ENCODE assay signal across 1 cellular context in the genomic region with DNA sequence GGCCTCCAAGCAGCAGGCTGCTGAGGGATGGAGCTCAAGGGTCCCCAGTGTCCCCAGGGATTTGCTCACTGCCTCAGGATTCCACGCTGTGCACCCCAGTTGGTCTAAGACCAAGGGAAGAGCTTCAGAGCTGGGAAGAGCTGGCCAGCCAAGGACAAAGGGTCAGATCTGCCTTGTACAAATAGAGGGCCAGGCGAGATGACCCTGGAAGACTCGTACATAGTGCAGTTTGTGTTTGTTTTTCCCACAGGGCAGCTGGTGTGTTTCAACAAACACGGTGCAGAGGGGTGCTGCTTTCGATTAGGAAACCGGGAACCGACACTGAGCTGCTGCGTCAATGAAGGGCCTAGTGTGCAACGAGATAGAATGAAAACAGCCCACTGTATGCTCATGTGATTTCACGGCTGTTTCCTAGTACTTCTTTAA.
TF ChIP-seq lines count a peak whose summit lies in the region.

No MANE protein-coding gene starts in this region.

TF ChIP-seq in GM23338, 12 proteins besides CTCF, POLR2A, EP300 and RAD21 (continued from another document):
- TF ChIP-seq, protein P1, sequence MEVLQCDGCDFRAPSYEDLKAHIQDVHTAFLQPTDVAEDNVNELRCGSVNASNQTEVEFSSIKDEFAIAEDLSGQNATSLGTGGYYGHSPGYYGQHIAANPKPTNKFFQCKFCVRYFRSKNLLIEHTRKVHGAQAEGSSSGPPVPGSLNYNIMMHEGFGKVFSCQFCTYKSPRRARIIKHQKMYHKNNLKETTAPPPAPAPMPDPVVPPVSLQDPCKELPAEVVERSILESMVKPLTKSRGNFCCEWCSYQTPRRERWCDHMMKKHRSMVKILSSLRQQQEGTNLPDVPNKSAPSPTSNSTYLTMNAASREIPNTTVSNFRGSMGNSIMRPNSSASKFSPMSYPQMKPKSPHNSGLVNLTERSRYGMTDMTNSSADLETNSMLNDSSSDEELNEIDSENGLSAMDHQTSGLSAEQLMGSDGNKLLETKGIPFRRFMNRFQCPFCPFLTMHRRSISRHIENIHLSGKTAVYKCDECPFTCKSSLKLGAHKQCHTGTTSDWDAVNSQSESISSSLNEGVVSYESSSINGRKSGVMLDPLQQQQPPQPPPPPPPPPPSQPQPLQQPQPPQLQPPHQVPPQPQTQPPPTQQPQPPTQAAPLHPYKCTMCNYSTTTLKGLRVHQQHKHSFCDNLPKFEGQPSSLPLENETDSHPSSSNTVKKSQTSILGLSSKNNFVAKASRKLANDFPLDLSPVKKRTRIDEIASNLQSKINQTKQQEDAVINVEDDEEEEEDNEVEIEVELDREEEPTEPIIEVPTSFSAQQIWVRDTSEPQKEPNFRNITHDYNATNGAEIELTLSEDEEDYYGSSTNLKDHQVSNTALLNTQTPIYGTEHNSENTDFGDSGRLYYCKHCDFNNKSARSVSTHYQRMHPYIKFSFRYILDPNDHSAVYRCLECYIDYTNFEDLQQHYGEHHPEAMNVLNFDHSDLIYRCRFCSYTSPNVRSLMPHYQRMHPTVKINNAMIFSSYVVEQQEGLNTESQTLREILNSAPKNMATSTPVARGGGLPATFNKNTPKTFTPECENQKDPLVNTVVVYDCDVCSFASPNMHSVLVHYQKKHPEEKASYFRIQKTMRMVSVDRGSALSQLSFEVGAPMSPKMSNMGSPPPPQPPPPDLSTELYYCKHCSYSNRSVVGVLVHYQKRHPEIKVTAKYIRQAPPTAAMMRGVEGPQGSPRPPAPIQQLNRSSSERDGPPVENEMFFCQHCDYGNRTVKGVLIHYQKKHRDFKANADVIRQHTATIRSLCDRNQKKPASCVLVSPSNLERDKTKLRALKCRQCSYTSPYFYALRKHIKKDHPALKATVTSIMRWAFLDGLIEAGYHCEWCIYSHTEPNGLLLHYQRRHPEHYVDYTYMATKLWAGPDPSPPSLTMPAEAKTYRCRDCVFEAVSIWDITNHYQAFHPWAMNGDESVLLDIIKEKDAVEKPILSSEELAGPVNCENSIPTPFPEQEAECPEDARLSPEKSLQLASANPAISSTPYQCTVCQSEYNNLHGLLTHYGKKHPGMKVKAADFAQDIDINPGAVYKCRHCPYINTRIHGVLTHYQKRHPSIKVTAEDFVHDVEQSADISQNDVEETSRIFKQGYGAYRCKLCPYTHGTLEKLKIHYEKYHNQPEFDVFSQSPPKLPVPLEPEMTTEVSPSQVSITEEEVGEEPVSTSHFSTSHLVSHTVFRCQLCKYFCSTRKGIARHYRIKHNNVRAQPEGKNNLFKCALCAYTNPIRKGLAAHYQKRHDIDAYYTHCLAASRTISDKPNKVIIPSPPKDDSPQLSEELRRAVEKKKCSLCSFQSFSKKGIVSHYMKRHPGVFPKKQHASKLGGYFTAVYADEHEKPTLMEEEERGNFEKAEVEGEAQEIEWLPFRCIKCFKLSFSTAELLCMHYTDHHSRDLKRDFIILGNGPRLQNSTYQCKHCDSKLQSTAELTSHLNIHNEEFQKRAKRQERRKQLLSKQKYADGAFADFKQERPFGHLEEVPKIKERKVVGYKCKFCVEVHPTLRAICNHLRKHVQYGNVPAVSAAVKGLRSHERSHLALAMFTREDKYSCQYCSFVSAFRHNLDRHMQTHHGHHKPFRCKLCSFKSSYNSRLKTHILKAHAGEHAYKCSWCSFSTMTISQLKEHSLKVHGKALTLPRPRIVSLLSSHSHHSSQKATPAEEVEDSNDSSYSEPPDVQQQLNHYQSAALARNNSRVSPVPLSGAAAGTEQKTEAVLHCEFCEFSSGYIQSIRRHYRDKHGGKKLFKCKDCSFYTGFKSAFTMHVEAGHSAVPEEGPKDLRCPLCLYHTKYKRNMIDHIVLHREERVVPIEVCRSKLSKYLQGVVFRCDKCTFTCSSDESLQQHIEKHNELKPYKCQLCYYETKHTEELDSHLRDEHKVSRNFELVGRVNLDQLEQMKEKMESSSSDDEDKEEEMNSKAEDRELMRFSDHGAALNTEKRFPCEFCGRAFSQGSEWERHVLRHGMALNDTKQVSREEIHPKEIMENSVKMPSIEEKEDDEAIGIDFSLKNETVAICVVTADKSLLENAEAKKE (CRISPR knock-in tag; IDR thresholded peaks at IDR 0.05), result no peak
- TF ChIP-seq POLR2AphosphoS5 (IDR thresholded peaks at IDR 0.05; ENCODE audit: low read depth) (no peak), ZNF331 (CRISPR knock-in tag; IDR thresholded peaks at IDR 0.05; ENCODE audit: low read depth) (no peak), EZH2phosphoT487 (IDR thresholded peaks at IDR 0.05; ENCODE audit: unreplicated experiment) (no peak), STAT1 (IDR thresholded peaks at IDR 0.05; ENCODE audit: unreplicated experiment) (no peak), CREB1 (CRISPR knock-in tag; IDR thresholded peaks at IDR 0.05; ENCODE audit: low read depth) (no peak)
- TF ChIP-seq, protein P2, sequence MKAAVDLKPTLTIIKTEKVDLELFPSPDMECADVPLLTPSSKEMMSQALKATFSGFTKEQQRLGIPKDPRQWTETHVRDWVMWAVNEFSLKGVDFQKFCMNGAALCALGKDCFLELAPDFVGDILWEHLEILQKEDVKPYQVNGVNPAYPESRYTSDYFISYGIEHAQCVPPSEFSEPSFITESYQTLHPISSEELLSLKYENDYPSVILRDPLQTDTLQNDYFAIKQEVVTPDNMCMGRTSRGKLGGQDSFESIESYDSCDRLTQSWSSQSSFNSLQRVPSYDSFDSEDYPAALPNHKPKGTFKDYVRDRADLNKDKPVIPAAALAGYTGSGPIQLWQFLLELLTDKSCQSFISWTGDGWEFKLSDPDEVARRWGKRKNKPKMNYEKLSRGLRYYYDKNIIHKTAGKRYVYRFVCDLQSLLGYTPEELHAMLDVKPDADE (IDR thresholded peaks at IDR 0.05), result no peak
- TF ChIP-seq, protein P3, sequence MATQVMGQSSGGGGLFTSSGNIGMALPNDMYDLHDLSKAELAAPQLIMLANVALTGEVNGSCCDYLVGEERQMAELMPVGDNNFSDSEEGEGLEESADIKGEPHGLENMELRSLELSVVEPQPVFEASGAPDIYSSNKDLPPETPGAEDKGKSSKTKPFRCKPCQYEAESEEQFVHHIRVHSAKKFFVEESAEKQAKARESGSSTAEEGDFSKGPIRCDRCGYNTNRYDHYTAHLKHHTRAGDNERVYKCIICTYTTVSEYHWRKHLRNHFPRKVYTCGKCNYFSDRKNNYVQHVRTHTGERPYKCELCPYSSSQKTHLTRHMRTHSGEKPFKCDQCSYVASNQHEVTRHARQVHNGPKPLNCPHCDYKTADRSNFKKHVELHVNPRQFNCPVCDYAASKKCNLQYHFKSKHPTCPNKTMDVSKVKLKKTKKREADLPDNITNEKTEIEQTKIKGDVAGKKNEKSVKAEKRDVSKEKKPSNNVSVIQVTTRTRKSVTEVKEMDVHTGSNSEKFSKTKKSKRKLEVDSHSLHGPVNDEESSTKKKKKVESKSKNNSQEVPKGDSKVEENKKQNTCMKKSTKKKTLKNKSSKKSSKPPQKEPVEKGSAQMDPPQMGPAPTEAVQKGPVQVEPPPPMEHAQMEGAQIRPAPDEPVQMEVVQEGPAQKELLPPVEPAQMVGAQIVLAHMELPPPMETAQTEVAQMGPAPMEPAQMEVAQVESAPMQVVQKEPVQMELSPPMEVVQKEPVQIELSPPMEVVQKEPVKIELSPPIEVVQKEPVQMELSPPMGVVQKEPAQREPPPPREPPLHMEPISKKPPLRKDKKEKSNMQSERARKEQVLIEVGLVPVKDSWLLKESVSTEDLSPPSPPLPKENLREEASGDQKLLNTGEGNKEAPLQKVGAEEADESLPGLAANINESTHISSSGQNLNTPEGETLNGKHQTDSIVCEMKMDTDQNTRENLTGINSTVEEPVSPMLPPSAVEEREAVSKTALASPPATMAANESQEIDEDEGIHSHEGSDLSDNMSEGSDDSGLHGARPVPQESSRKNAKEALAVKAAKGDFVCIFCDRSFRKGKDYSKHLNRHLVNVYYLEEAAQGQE (IDR thresholded peaks at IDR 0.05; ENCODE audit: unreplicated experiment), result no peak
